24 cellular contexts compared by ENCODE assay signal in the genomic region with DNA sequence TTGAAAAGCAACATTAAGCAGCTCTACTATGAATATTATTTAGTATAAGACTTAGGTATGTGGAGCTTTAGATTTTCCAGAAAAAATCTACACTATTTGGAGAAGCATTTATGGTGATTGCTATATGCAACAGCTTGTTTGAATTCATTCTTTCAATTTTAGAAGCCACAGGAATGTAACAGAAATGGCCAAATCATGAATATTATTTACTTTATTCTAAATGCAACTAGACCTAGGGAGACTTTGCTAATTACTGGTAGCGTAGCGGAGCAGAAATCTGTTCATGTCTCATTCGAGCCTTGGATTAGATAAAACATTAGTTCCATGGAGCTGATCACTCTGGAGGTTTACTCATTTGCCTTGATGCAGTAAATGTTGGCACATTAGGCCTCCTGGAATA.
DNase-seq lines count a peak whose midpoint lies in the region; ATAC-seq and TF ChIP-seq lines count a peak whose summit lies in the region.
"Had no signal": no experiment of that assay in that cellular context is flagged by ENCODE, and none has a peak within 500 bp of the region (broad histone marks: within the 10 kb centered on the region; RNA-seq: fewer than 3 reads in every experiment).

No MANE protein-coding gene starts in this region.

- no peak overlapping the region for H3K4me3 Mint-ChIP-seq in naive thymus-derived CD4-positive, alpha-beta T cell
- H3K4me3 Mint-ChIP-seq in stimulated activated memory B cell treated with anti-CD40 and anti-IgM and Interleukin-4, amounts not matched to agents 10 μg/mL and 1 μg/mL and 100 μg/mL, for 72 hours: no peak overlapping the region
- H3K4me3 Mint-ChIP-seq: CD14-positive monocyte, H9, HFFc6 had no signal

- no peaks in the 10 kb centered on the region for H3K79me2 ChIP-seq in smooth muscle cell (ENCODE audit: low read depth)

- H3K27me3 ChIP-seq in SJSA1 (replicated peaks): no peaks in the 10 kb centered on the region
- H3K27me3 ChIP-seq in smooth muscle cell (ENCODE audit: low read depth): no peaks in the 10 kb centered on the region
- no peaks in the 10 kb centered on the region for H3K27me3 ChIP-seq in naive thymus-derived CD4-positive, alpha-beta T cell (ENCODE audit: control insufficient read depth in 2 of 2, insufficient read depth in 2 of 2, low read length in 2 of 2)
- no peaks in the 10 kb centered on the region for H3K27me3 ChIP-seq in right cardiac atrium (ENCODE audit: control insufficient read depth, insufficient read depth)

- no peaks in the 10 kb centered on the region for H4K20me1 ChIP-seq in smooth muscle cell (ENCODE audit: low read depth)

- no peaks in the 10 kb centered on the region for H3F3A ChIP-seq in smooth muscle cell (ENCODE audit: low read depth)

- no peaks in the 10 kb centered on the region for H3K4me1 Mint-ChIP-seq in naive thymus-derived CD4-positive, alpha-beta T cell
- peaks cover 37% of the 10 kb centered on the region for H3K4me1 Mint-ChIP-seq in stimulated activated memory B cell treated with anti-CD40 and anti-IgM and Interleukin-4, amounts not matched to agents 10 μg/mL and 1 μg/mL and 100 μg/mL, for 72 hours

- ATAC-seq in naive thymus-derived CD4-positive, alpha-beta T cell: no peak
- no peak for ATAC-seq in right cardiac atrium
- no peak for ATAC-seq in stimulated activated memory B cell treated with anti-CD40 and anti-IgM and Interleukin-4, amounts not matched to agents 10 μg/mL and 1 μg/mL and 100 μg/mL, for 72 hours
- ATAC-seq: K562, PC-3 had no signal

- H3K36me3 ChIP-seq in SJSA1 (no peaks in the 10 kb centered on the region), smooth muscle cell (ENCODE audit: low read depth) (no peaks in the 10 kb centered on the region)
- H3K36me3 ChIP-seq in naive thymus-derived CD4-positive, alpha-beta T cell (ENCODE audit: control insufficient read depth in 2 of 3, insufficient read depth in 3 of 3, low read length in 3 of 3): no peaks in the 10 kb centered on the region

- peaks cover 0 to 7% (median 0%) of the 10 kb centered on the region in 5 donors for H3K27me3 Mint-ChIP-seq in naive thymus-derived CD4-positive, alpha-beta T cell
- H3K27me3 Mint-ChIP-seq in stimulated activated memory B cell treated with anti-CD40 and anti-IgM and Interleukin-4, amounts not matched to agents 10 μg/mL and 1 μg/mL and 100 μg/mL, for 72 hours: no peaks in the 10 kb centered on the region

- no peak for TF ChIP-seq CTCF in smooth muscle cell (IDR thresholded peaks at IDR 0.05; ENCODE audit: borderline replicate concordance, insufficient read depth, poor library complexity, severe bottlenecking)

- intact Hi-C loops in naive thymus-derived CD4-positive, alpha-beta T cell (cut with micrococcal nuclease): no loop called here
- intact Hi-C loops in right cardiac atrium (cut with DNase I): no loop called here

- H3K4me2 ChIP-seq in smooth muscle cell: peak overlapping the region; percentile 11

- H3K9me3 ChIP-seq in SJSA1 (replicated peaks): no peaks in the 10 kb centered on the region
- H3K9me3 ChIP-seq in smooth muscle cell (replicated peaks; ENCODE audit: low read depth): no peaks in the 10 kb centered on the region
- no peaks in the 10 kb centered on the region for H3K9me3 ChIP-seq in naive thymus-derived CD4-positive, alpha-beta T cell (ENCODE audit: control insufficient read depth in 2 of 3, low read length in 3 of 3)
- no peaks in the 10 kb centered on the region for H3K9me3 ChIP-seq in right cardiac atrium (ENCODE audit: control insufficient read depth, low read length)

- no peaks in the 10 kb centered on the region for H3K36me3 Mint-ChIP-seq in naive thymus-derived CD4-positive, alpha-beta T cell
- H3K36me3 Mint-ChIP-seq in stimulated activated memory B cell treated with anti-CD40 and anti-IgM and Interleukin-4, amounts not matched to agents 10 μg/mL and 1 μg/mL and 100 μg/mL, for 72 hours: peaks cover 12% of the 10 kb centered on the region
- H3K36me3 Mint-ChIP-seq: CD14-positive monocyte had no signal

- POLR2A ChIA-PET in naive thymus-derived CD4-positive, alpha-beta T cell (lab: Charles Lee): no interaction called here

- H3K9me3 Mint-ChIP-seq in naive thymus-derived CD4-positive, alpha-beta T cell: peaks cover 0 to 13% (median under 1%) of the 10 kb centered on the region in 11 donors
- peaks cover 11% of the 10 kb centered on the region for H3K9me3 Mint-ChIP-seq in stimulated activated memory B cell treated with anti-CD40 and anti-IgM and Interleukin-4, amounts not matched to agents 10 μg/mL and 1 μg/mL and 100 μg/mL, for 72 hours

- H3K4me3 ChIP-seq in SJSA1 (no peak overlapping the region), smooth muscle cell (no peak overlapping the region), right cardiac atrium (ENCODE audit: low read length) (no peak overlapping the region)
- H3K4me3 ChIP-seq in naive thymus-derived CD4-positive, alpha-beta T cell (ENCODE audit: low read length): no peak overlapping the region
- H3K4me3 ChIP-seq: K562 had no signal

- H3K9ac ChIP-seq in smooth muscle cell (ENCODE audit: low read depth): no peak overlapping the region

- CTCF ChIA-PET in naive thymus-derived CD4-positive, alpha-beta T cell (lab: Charles Lee): no interaction called here

- peaks cover 50% of the 10 kb centered on the region for H3K4me1 ChIP-seq in SJSA1 (replicated peaks)
- H3K4me1 ChIP-seq in smooth muscle cell (ENCODE audit: low read depth): peaks cover 38% of the 10 kb centered on the region
- no peaks in the 10 kb centered on the region for H3K4me1 ChIP-seq in naive thymus-derived CD4-positive, alpha-beta T cell (ENCODE audit: control insufficient read depth in 2 of 2, insufficient read depth in 2 of 2, low read length in 2 of 2)
- no peaks in the 10 kb centered on the region for H3K4me1 ChIP-seq in right cardiac atrium (ENCODE audit: control insufficient read depth, insufficient read depth, low read length)

- DNase-seq in NCI-H1694 (lab: John Stamatoyannopoulos, UW): peak; percentile 9
- DNase-seq in NCI-H1694 treated with DMSO at 0.1 percent for 48 hours (lab: John Stamatoyannopoulos, UW): no peak
- peak in 1 of 2 experiments; percentile 48 for DNase-seq in SJSA1 (ENCODE audit: low read depth in 1 of 2, low spot score in 2 of 2)
- peak; percentile 87 for DNase-seq in fibroblast of gingiva (ENCODE audit: low read depth)
- no peak for DNase-seq in smooth muscle cell (lab: John Stamatoyannopoulos, UW; ENCODE audit: unreplicated experiment)
- no peak for DNase-seq in naive thymus-derived CD4-positive, alpha-beta T cell
- no peak for DNase-seq in right cardiac atrium
- DNase-seq: 8988T, DMS79, H9, HFFc6, MM.1S, NCI-H1092, NCI-H1436, NCI-H2029, NCI-H2171, NCI-H345, NCI-H526, PC-3, Right ventricle myocardium superior, SW 1271 had no signal

- 23% methylated on average over 3 of the region's 3 CpGs for WGBS in smooth muscle cell (ENCODE audit: low lambda C conversion rate)
- WGBS in right cardiac atrium: 85% methylated on average over 3 of the region's 3 CpGs

- no peak overlapping the region for H2AFZ ChIP-seq in smooth muscle cell (ENCODE audit: low read depth)

- H3K27ac Mint-ChIP-seq in naive thymus-derived CD4-positive, alpha-beta T cell: no peak overlapping the region
- no peak overlapping the region for H3K27ac Mint-ChIP-seq in stimulated activated memory B cell treated with anti-CD40 and anti-IgM and Interleukin-4, amounts not matched to agents 10 μg/mL and 1 μg/mL and 100 μg/mL, for 72 hours
- H3K27ac Mint-ChIP-seq: CD14-positive monocyte, H9, HFFc6 had no signal

- peak overlapping the region; percentile 6 for H3K27ac ChIP-seq in SJSA1
- no peak overlapping the region for H3K27ac ChIP-seq in smooth muscle cell (ENCODE audit: low read depth)
- no peak overlapping the region for H3K27ac ChIP-seq in naive thymus-derived CD4-positive, alpha-beta T cell (ENCODE audit: low read depth, low read length)
- no peak overlapping the region for H3K27ac ChIP-seq in right cardiac atrium (ENCODE audit: low read length)

Comparison
In these comparisons a context has a peak if more than half of its experiments do, and no peak if none do; other contexts are left out.
1. DNase-seq: peak in NCI-H1694 (single experiment) and fibroblast of gingiva (single experiment); none in NCI-H1694 treated with DMSO at 0.1 percent for 48 hours (single experiment), smooth muscle cell (single experiment), naive thymus-derived CD4-positive, alpha-beta T cell (0 of 9) and right cardiac atrium (0 of 3).